In the genomic region with DNA sequence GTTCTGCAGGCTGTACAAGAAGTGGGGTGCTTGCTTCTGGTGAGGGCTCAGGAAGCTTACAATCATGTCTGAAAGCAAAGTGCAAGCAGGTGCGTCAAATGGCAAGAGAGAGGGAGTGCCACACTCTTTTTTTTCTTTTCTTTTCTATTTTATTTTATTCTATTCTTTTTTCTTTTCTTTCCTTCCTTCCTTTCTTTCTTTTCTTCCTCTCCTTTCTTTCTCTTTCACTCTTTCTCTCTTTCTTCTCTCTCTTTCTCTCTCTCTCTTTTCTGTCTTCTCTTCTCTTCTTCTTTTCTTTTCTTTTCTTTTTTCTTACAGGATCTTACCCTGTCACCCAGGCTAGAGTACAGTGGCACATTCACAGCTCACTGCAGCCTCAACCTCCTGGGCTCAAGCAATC, we compare ENCODE assay signal across 19 cellular contexts. TPM values are rescaled to one million over a fixed set of nuclear protein-coding genes. Genes with fewer than 3 reads are reported as not detected.
DNase-seq lines count a peak whose midpoint lies in the region; ATAC-seq and TF ChIP-seq lines count a peak whose summit lies in the region.
"Had no signal": no experiment of that assay in that cellular context is flagged by ENCODE, and none has a peak within 500 bp of the region (broad histone marks: within the 10 kb centered on the region; RNA-seq: fewer than 3 reads in every experiment).

No MANE protein-coding gene starts in this region.

- no peaks in the 10 kb centered on the region for H3K27me3 Mint-ChIP-seq in activated CD8-positive, alpha-beta T cell treated with anti-CD3 and anti-CD28 coated beads for 36 hours
- no peaks in the 10 kb centered on the region for H3K27me3 Mint-ChIP-seq in activated CD8-positive, alpha-beta T cell treated with anti-CD3 and anti-CD28 coated beads, Interleukin-2, amount 10 ng/mL, durations not matched to agents 7 days and 5 days (ENCODE audit: low read depth)
- peaks cover 3% of the 10 kb centered on the region for H3K27me3 Mint-ChIP-seq in H9 (ENCODE audit: low read depth)
- no peaks in the 10 kb centered on the region for H3K27me3 Mint-ChIP-seq in WTC11 (ENCODE audit: low read depth)
- no peaks in the 10 kb centered on the region for H3K27me3 Mint-ChIP-seq in activated T-helper 17 cell treated with anti-CD3 and anti-CD28 coated beads, Interleukin-2, amount 50 U/mL, for 72 hours
- H3K27me3 Mint-ChIP-seq: CD4-positive, alpha-beta memory T cell had no signal

- no peak overlapping the region for H3K4me3 Mint-ChIP-seq in activated CD8-positive, alpha-beta T cell treated with anti-CD3 and anti-CD28 coated beads for 36 hours
- H3K4me3 Mint-ChIP-seq in activated CD8-positive, alpha-beta T cell treated with anti-CD3 and anti-CD28 coated beads, Interleukin-2, amount 10 ng/mL, durations not matched to agents 7 days and 5 days, result no peak overlapping the region
- no peak overlapping the region for H3K4me3 Mint-ChIP-seq in H9
- H3K4me3 Mint-ChIP-seq in WTC11, result no peak overlapping the region
- H3K4me3 Mint-ChIP-seq in activated T-helper 17 cell treated with anti-CD3 and anti-CD28 coated beads, Interleukin-2, amount 50 U/mL, for 72 hours, result no peak overlapping the region
- H3K4me3 Mint-ChIP-seq: CD14-positive monocyte; CD4-positive, alpha-beta memory T cell had no signal

- no peak overlapping the region for H4K91ac ChIP-seq in H9 (ENCODE audit: insufficient read length, low read depth, low read length)

- no peak overlapping the region for H2AK5ac ChIP-seq in H9 (ENCODE audit: insufficient read length, low read length)

- intact Hi-C loops in activated CD8-positive, alpha-beta T cell treated with anti-CD3 and anti-CD28 coated beads for 36 hours (cut with micrococcal nuclease), result no loop called here
- intact Hi-C loops in A673 (cut with micrococcal nuclease; ENCODE audit: unreplicated experiment), result no loop called here

- no peaks in the 10 kb centered on the region for H3K27me3 ChIP-seq in H9 (ENCODE audit: insufficient read depth, low read length)
- no peaks in the 10 kb centered on the region for H3K27me3 ChIP-seq in A673 (replicated peaks; ENCODE audit: insufficient read depth, low read depth, low read length, poor library complexity)
- H3K27me3 ChIP-seq: BLaER1 had no signal

- H4K20me1 ChIP-seq in H9 (ENCODE audit: control insufficient read depth, insufficient read depth, insufficient read length), result no peaks in the 10 kb centered on the region
- H4K20me1 ChIP-seq: BLaER1 had no signal

- H3K79me2 ChIP-seq in H9 (ENCODE audit: insufficient read depth, low read length), result no peaks in the 10 kb centered on the region

- peaks cover 6% of the 10 kb centered on the region for H3K4me1 Mint-ChIP-seq in activated CD8-positive, alpha-beta T cell treated with anti-CD3 and anti-CD28 coated beads for 36 hours (ENCODE audit: low read depth)
- H3K4me1 Mint-ChIP-seq in activated CD8-positive, alpha-beta T cell treated with anti-CD3 and anti-CD28 coated beads, Interleukin-2, amount 10 ng/mL, durations not matched to agents 7 days and 5 days (ENCODE audit: low read depth), result no peaks in the 10 kb centered on the region
- peaks cover 27 to 30% of the 10 kb centered on the region in 2 experiments for H3K4me1 Mint-ChIP-seq in H9
- peaks cover 53% of the 10 kb centered on the region for H3K4me1 Mint-ChIP-seq in WTC11
- no peaks in the 10 kb centered on the region for H3K4me1 Mint-ChIP-seq in activated T-helper 17 cell treated with anti-CD3 and anti-CD28 coated beads, Interleukin-2, amount 50 U/mL, for 72 hours

- POLR2A ChIA-PET in activated CD8-positive, alpha-beta T cell treated with anti-CD3 and anti-CD28 coated beads for 36 hours (lab: Charles Lee), result interaction anchor here (0.7 kb wide), 1 partner anchor 12 kb away, joined by 3 read pairs; no protein-coding TSS in a partner anchor
- POLR2A ChIA-PET in activated CD8-positive, alpha-beta T cell treated with anti-CD3 and anti-CD28 coated beads, Interleukin-2, amount 10 ng/mL, durations not matched to agents 7 days and 5 days (lab: Charles Lee), result no interaction called here
- POLR2A ChIA-PET in WTC11 (lab: Charles Lee) (no interaction called here), A673 (lab: Charles Lee; ENCODE audit: low non-redundant PET) (no interaction called here)

- H3K4me1 ChIP-seq in H9 (ENCODE audit: insufficient read depth, low read length), result peaks cover 2% of the 10 kb centered on the region; the same call in 1 of the 2 replicates
- peaks cover 9% of the 10 kb centered on the region for H3K4me1 ChIP-seq in A673 (ENCODE audit: insufficient read depth, low read length, poor library complexity, severe bottlenecking)
- H3K4me1 ChIP-seq: BLaER1 had no signal

- peak; percentile 34 for TF ChIP-seq CTCF in activated CD8-positive, alpha-beta T cell treated with anti-CD3 and anti-CD28 coated beads for 36 hours (IDR thresholded peaks at IDR 0.05)
- TF ChIP-seq CTCF in H9 (conservative IDR thresholded peaks at IDR 0.05), result no peak
- TF ChIP-seq CTCF in WTC11 (IDR thresholded peaks at IDR 0.05), result no peak
- no peak for TF ChIP-seq CTCF in A673 (conservative IDR thresholded peaks at IDR 0.05; ENCODE audit: low read depth, low read length)

- H3K18ac ChIP-seq in H9 (ENCODE audit: insufficient read length, low read depth, low read length), result no peak overlapping the region

- CTCF ChIA-PET in activated CD8-positive, alpha-beta T cell treated with anti-CD3 and anti-CD28 coated beads for 36 hours (lab: Charles Lee), result interaction anchor here (13.2 kb wide), 1 partner anchor 104 kb away, joined by 141 read pairs; no protein-coding TSS in a partner anchor
- CTCF ChIA-PET in activated CD8-positive, alpha-beta T cell treated with anti-CD3 and anti-CD28 coated beads, Interleukin-2, amount 10 ng/mL, durations not matched to agents 7 days and 5 days (lab: Charles Lee), result no interaction called here
- CTCF ChIA-PET in WTC11 (lab: Charles Lee) (no interaction called here), A673 (lab: Charles Lee) (no interaction called here)

- no peak overlapping the region for H2BK120ac ChIP-seq in H9 (ENCODE audit: low read depth, low read length, poor library complexity, severe bottlenecking)

- H3K79me1 ChIP-seq in H9 (ENCODE audit: insufficient read depth, low read depth, low read length, poor library complexity, severe bottlenecking), result no peaks in the 10 kb centered on the region

- H3K36me3 Mint-ChIP-seq in activated CD8-positive, alpha-beta T cell treated with anti-CD3 and anti-CD28 coated beads for 36 hours (ENCODE audit: low read depth), result peaks cover 4% of the 10 kb centered on the region
- H3K36me3 Mint-ChIP-seq in activated CD8-positive, alpha-beta T cell treated with anti-CD3 and anti-CD28 coated beads, Interleukin-2, amount 10 ng/mL, durations not matched to agents 7 days and 5 days (ENCODE audit: low read depth), result peaks cover 3% of the 10 kb centered on the region
- H3K36me3 Mint-ChIP-seq in H9 (ENCODE audit: insufficient read depth in 1 of 3, low read depth in 3 of 3) (peaks cover 10 to 16% (median 16%) of the 10 kb centered on the region in 3 experiments), WTC11 (peaks cover 25% of the 10 kb centered on the region)
- peaks cover 19% of the 10 kb centered on the region for H3K36me3 Mint-ChIP-seq in activated T-helper 17 cell treated with anti-CD3 and anti-CD28 coated beads, Interleukin-2, amount 50 U/mL, for 72 hours (ENCODE audit: low read depth)

- H4K5ac ChIP-seq in H9 (ENCODE audit: insufficient read length, low read depth, low read length), result no peak overlapping the region

- BruUV-seq in A673 (replicated peaks; lab: Mats Ljungman, UMichigan), result no TSS peak

- no peak overlapping the region for H2AFZ ChIP-seq in H9 (ENCODE audit: low read length)
- H2AFZ ChIP-seq: GM23248 had no signal

- no peak for DNase-seq in activated CD8-positive, alpha-beta T cell treated with anti-CD3 and anti-CD28 coated beads for 36 hours
- no peak for DNase-seq in activated CD8-positive, alpha-beta T cell treated with anti-CD3 and anti-CD28 coated beads, Interleukin-2, amount 10 ng/mL, durations not matched to agents 7 days and 5 days
- DNase-seq in H9 (no peak), WTC11 (ENCODE audit: low spot score) (no peak), GM19238 (ENCODE audit: insufficient read length, low spot score) (no peak), A673 (ENCODE audit: low spot score) (no peak)
- DNase-seq: Calu3; CD4-positive, alpha-beta memory T cell; DND-41; EL; GM23248 had no signal

- no peak overlapping the region for H3K56ac ChIP-seq in H9 (ENCODE audit: insufficient read length, low read depth, low read length)

- H3T11ph ChIP-seq in H9 (ENCODE audit: low read length), result no peak overlapping the region

- no peak overlapping the region for H3K4me3 ChIP-seq in A673 (ENCODE audit: low read depth, low read length, poor library complexity, severe bottlenecking)
- H3K4me3 ChIP-seq: A549, BLaER1, GM12878, GM23248 had no signal

- WGBS in H9 (ENCODE audit: extremely low coverage, insufficient read length, low lambda C conversion rate), result no CpG with 5 or more reads among the region's 1 CpG

- no peaks in the 10 kb centered on the region for H3K23me2 ChIP-seq in H9 (ENCODE audit: insufficient read length, low read depth, low read length, poor library complexity, severe bottlenecking)

- H2BK15ac ChIP-seq in H9 (ENCODE audit: low read depth, low read length), result no peak overlapping the region

- H4K8ac ChIP-seq in H9 (replicated peaks; ENCODE audit: insufficient read length, low read depth, low read length), result no peak overlapping the region

- no peak overlapping the region for H3K9ac ChIP-seq in H9 (ENCODE audit: extremely low read depth, insufficient read length, low read length)
- H3K9ac ChIP-seq: BLaER1, GM23248, KMS-11 had no signal

- no peak for ATAC-seq in activated CD8-positive, alpha-beta T cell treated with anti-CD3 and anti-CD28 coated beads for 36 hours
- no peak for ATAC-seq in activated CD8-positive, alpha-beta T cell treated with anti-CD3 and anti-CD28 coated beads, Interleukin-2, amount 10 ng/mL, durations not matched to agents 7 days and 5 days
- no peak for ATAC-seq in WTC11
- no peak for ATAC-seq in activated T-helper 17 cell treated with anti-CD3 and anti-CD28 coated beads, Interleukin-2, amount 50 U/mL, for 72 hours (replicated peaks)
- ATAC-seq: A549, GM12878, HCT116 had no signal

- H3K23ac ChIP-seq in H9 (ENCODE audit: insufficient read length, low read depth, low read length), result no peak overlapping the region

- H2BK12ac ChIP-seq in H9 (ENCODE audit: insufficient read length, low read depth, low read length), result no peak overlapping the region

- no peak overlapping the region for H3K4ac ChIP-seq in H9 (ENCODE audit: low read depth, low read length)

- H2BK5ac ChIP-seq in H9 (ENCODE audit: insufficient read length, low read length), result no peak overlapping the region

- no peak overlapping the region for H2BK20ac ChIP-seq in H9 (ENCODE audit: low read depth, low read length, poor library complexity, severe bottlenecking)

- H3K27ac ChIP-seq in H9 (ENCODE audit: insufficient read length, low read depth, low read length) (no peak overlapping the region), A673 (ENCODE audit: low read depth, low read length, poor library complexity, severe bottlenecking) (no peak overlapping the region)
- H3K27ac ChIP-seq: 22Rv1, A549, BLaER1, GM23248, KMS-11 had no signal

- H3K27ac Mint-ChIP-seq in activated CD8-positive, alpha-beta T cell treated with anti-CD3 and anti-CD28 coated beads for 36 hours, result no peak overlapping the region
- no peak overlapping the region for H3K27ac Mint-ChIP-seq in activated CD8-positive, alpha-beta T cell treated with anti-CD3 and anti-CD28 coated beads, Interleukin-2, amount 10 ng/mL, durations not matched to agents 7 days and 5 days
- peak overlapping the region; percentile 34 to 64 (median 42); a peak in 2 of 7 replicates for H3K27ac Mint-ChIP-seq in H9
- H3K27ac Mint-ChIP-seq in WTC11, result peak overlapping the region; percentile 58
- no peak overlapping the region for H3K27ac Mint-ChIP-seq in activated T-helper 17 cell treated with anti-CD3 and anti-CD28 coated beads, Interleukin-2, amount 50 U/mL, for 72 hours

- H3K4me2 ChIP-seq in H9 (ENCODE audit: insufficient read depth, insufficient read length, low read length), result no peak overlapping the region
- H3K4me2 ChIP-seq: A549, BLaER1, KMS-11 had no signal

- H3K9me3 ChIP-seq in H9 (ENCODE audit: control insufficient read depth, low read depth, low read length), result no peaks in the 10 kb centered on the region
- no peaks in the 10 kb centered on the region for H3K9me3 ChIP-seq in A673 (ENCODE audit: low read depth, low read length, poor library complexity, severe bottlenecking)
- H3K9me3 ChIP-seq: A549 had no signal

- no peak overlapping the region for H3K14ac ChIP-seq in H9 (ENCODE audit: insufficient read depth, low read length)

- no peaks in the 10 kb centered on the region for H3K36me3 ChIP-seq in A673 (ENCODE audit: insufficient read depth, low read length, poor library complexity, severe bottlenecking)

- no peaks in the 10 kb centered on the region for H3K9me3 Mint-ChIP-seq in activated CD8-positive, alpha-beta T cell treated with anti-CD3 and anti-CD28 coated beads for 36 hours
- no peaks in the 10 kb centered on the region for H3K9me3 Mint-ChIP-seq in activated CD8-positive, alpha-beta T cell treated with anti-CD3 and anti-CD28 coated beads, Interleukin-2, amount 10 ng/mL, durations not matched to agents 7 days and 5 days (ENCODE audit: insufficient read depth)
- no peaks in the 10 kb centered on the region; a peak in 2 of 5 replicates for H3K9me3 Mint-ChIP-seq in H9
- peaks cover 3% of the 10 kb centered on the region; the same call in 1 of the 2 replicates for H3K9me3 Mint-ChIP-seq in WTC11
- H3K9me3 Mint-ChIP-seq in activated T-helper 17 cell treated with anti-CD3 and anti-CD28 coated beads, Interleukin-2, amount 50 U/mL, for 72 hours, result no peaks in the 10 kb centered on the region
- H3K9me3 Mint-ChIP-seq: CD4-positive, alpha-beta memory T cell had no signal

RNA-seq across cellular contexts. Expression of a gene that starts 19.5 kb away (rescaled TPM):
- total RNA-seq in activated CD8-positive, alpha-beta T cell treated with anti-CD3 and anti-CD28 coated beads for 36 hours, result 10 to 100 TPM; 28.9 to 33.6 TPM
- 10 to 100 TPM; 21.3 to 22.6 TPM for total RNA-seq in activated CD8-positive, alpha-beta T cell treated with anti-CD3 and anti-CD28 coated beads, Interleukin-2, amount 10 ng/mL, durations not matched to agents 7 days and 5 days
- 38.0 and 40.4 TPM in 2 replicates for total RNA-seq in H9 (2021)
- 54.0 to 64.0 TPM (median 62.8 TPM) in 3 replicates for total RNA-seq in WTC11 (2021)
- 10 to 100 TPM; 19.2 to 23.5 TPM for total RNA-seq in activated T-helper 17 cell treated with anti-CD3 and anti-CD28 coated beads, Interleukin-2, amount 50 U/mL, for 72 hours
- total RNA-seq in A673 (2021), result 31.2 and 40.8 TPM in 2 replicates

RNA-seq across cellular contexts. Expression of a gene that starts 19.7 kb away (rescaled TPM):
- total RNA-seq in activated CD8-positive, alpha-beta T cell treated with anti-CD3 and anti-CD28 coated beads for 36 hours, result 10 to 100 TPM; 37.4 to 39.8 TPM
- total RNA-seq in activated CD8-positive, alpha-beta T cell treated with anti-CD3 and anti-CD28 coated beads, Interleukin-2, amount 10 ng/mL, durations not matched to agents 7 days and 5 days, result 10 to 100 TPM; 43.0 to 44.0 TPM
- 54.7 and 55.6 TPM in 2 replicates for total RNA-seq in H9 (2021)
- 43.5 to 49.1 TPM (median 45.8 TPM) in 3 replicates for total RNA-seq in WTC11 (2021)
- total RNA-seq in activated T-helper 17 cell treated with anti-CD3 and anti-CD28 coated beads, Interleukin-2, amount 50 U/mL, for 72 hours, result 10 to 100 TPM; 51.6 to 55.3 TPM
- 31.4 and 34.9 TPM in 2 replicates for total RNA-seq in A673 (2021)

RNA-seq across cellular contexts. Expression of a gene that starts 32.5 kb away (rescaled TPM):
- total RNA-seq in activated CD8-positive, alpha-beta T cell treated with anti-CD3 and anti-CD28 coated beads for 36 hours, result 100 to 1,000 TPM; 103 to 106 TPM
- 100 to 1,000 TPM; 121 to 128 TPM for total RNA-seq in activated CD8-positive, alpha-beta T cell treated with anti-CD3 and anti-CD28 coated beads, Interleukin-2, amount 10 ng/mL, durations not matched to agents 7 days and 5 days
- total RNA-seq in H9 (2021) (125 TPM in 2 replicates), WTC11 (2021) (74.3 to 86.4 TPM (median 75.9 TPM) in 3 replicates), A673 (2021) (91.7 and 107 TPM in 2 replicates)
- total RNA-seq in activated T-helper 17 cell treated with anti-CD3 and anti-CD28 coated beads, Interleukin-2, amount 50 U/mL, for 72 hours, result 100 to 1,000 TPM; 106 to 185 TPM

RNA-seq across cellular contexts. Expression of a gene that starts 40.4 kb away (rescaled TPM):
- total RNA-seq in activated CD8-positive, alpha-beta T cell treated with anti-CD3 and anti-CD28 coated beads for 36 hours, result under 1 TPM in 1 of 2 experiments, not detected in 1; 0.05 TPM
- under 1 TPM in 1 of 2 experiments, not detected in 1; 0.10 TPM for total RNA-seq in activated CD8-positive, alpha-beta T cell treated with anti-CD3 and anti-CD28 coated beads, Interleukin-2, amount 10 ng/mL, durations not matched to agents 7 days and 5 days
- total RNA-seq in H9 (2021) (0.28 and 0.31 TPM in 2 replicates), WTC11 (2021) (0.41 to 0.81 TPM (median 0.50 TPM) in 3 replicates), A673 (2021) (1.7 and 2.2 TPM in 2 replicates)
- under 1 TPM; 0.66 to 0.76 TPM for total RNA-seq in activated T-helper 17 cell treated with anti-CD3 and anti-CD28 coated beads, Interleukin-2, amount 50 U/mL, for 72 hours
- total RNA-seq: GM23248 had no signal

Comparison
In these comparisons a context has a peak if more than half of its experiments do, and no peak if none do; other contexts are left out.
1. H3K27ac Mint-ChIP-seq: peak in H9 (3 of 3) and WTC11 (single experiment); none in activated CD8-positive, alpha-beta T cell treated with anti-CD3 and anti-CD28 coated beads for 36 hours (single experiment), activated CD8-positive, alpha-beta T cell treated with anti-CD3 and anti-CD28 coated beads, Interleukin-2, amount 10 ng/mL, durations not matched to agents 7 days and 5 days (single experiment) and activated T-helper 17 cell treated with anti-CD3 and anti-CD28 coated beads, Interleukin-2, amount 50 U/mL, for 72 hours (single experiment).